ENCODE assay signal across 1 cellular context in genomic region chr11:120259241-120259640, GRCh38.
TF ChIP-seq lines count a peak whose summit lies in the region.

No MANE protein-coding gene starts in this region.

TF ChIP-seq in HCT116, 20 proteins besides CTCF, POLR2A, EP300 and RAD21 (continued from another document):
- TF ChIP-seq ZBTB33 (IDR thresholded peaks at IDR 0.05; ENCODE audit: extremely low read depth, insufficient replicate concordance, low read length) = no peak
- TF ChIP-seq MAX (IDR thresholded peaks at IDR 0.05) = no peak
- no peak for TF ChIP-seq ZFX (IDR thresholded peaks at IDR 0.05)
